ENCODE assay signal across 8 cellular contexts in the genomic region with DNA sequence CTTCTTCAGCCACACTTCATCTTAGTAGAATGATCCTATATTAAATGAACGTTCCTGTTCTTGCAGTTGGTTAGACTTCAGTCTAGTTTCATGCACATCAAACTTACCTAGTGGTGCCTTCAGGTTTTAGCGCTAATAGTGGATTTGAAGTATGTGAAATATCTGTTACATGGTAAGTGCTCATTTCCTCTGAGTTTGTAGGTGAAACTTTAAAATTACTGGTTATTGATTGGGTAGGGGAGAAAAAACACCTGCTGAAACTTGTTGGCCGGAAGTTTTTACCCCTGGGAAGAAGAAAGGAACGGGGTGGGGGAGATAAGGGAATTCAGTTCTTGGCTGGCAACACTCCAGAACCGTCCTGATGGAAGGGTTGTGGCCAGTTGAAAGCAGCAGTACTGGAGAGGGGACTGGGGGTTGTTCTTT.
DNase-seq lines count a peak whose midpoint lies in the region; ATAC-seq and TF ChIP-seq lines count a peak whose summit lies in the region.

No MANE protein-coding gene starts in this region.

- peak overlapping the region; percentile 99 for H3K27ac ChIP-seq in epithelial cell of prostate

- POLR2A ChIA-PET in GM10248 (lab: Yijun Ruan, JAX): no interaction called here

- DNase-seq in stimulated activated naive CD8-positive, alpha-beta T cell treated with anti-CD3 and anti-CD28 coated beads, Interleukin-15, Interleukin-2, amounts not matched to agents 100 U/mL and 50 U/mL, for 24 hours: no peak
- DNase-seq in epithelial cell of prostate (ENCODE audit: low read depth, low spot score) (no peak), DMS79 (lab: John Stamatoyannopoulos, UW) (no peak), GM10248 (ENCODE audit: extremely low spot score) (no peak), anterior cingulate cortex (lab: John Stamatoyannopoulos, UW) (no peak), cerebellum (ENCODE audit: low spot score) (no peak)

- H3K27ac Mint-ChIP-seq in stimulated activated naive CD8-positive, alpha-beta T cell treated with anti-CD3 and anti-CD28 coated beads, Interleukin-15, Interleukin-2, amounts not matched to agents 100 ng/mL and 50 ng/mL, for 24 hours: peak overlapping the region; percentile 98

- peaks cover 4% of the 10 kb centered on the region for H3K36me3 Mint-ChIP-seq in stimulated activated naive CD8-positive, alpha-beta T cell treated with anti-CD3 and anti-CD28 coated beads, Interleukin-15, Interleukin-2, amounts not matched to agents 100 ng/mL and 50 ng/mL, for 24 hours (ENCODE audit: low read depth)

- CTCF ChIA-PET in GM10248 (lab: Yijun Ruan, JAX): interaction anchor here (1.7 to 3.3 kb wide), 2 partner anchors 10 kb away, joined by 5 to 26 read pairs; no protein-coding TSS in a partner anchor

- H3K4me1 Mint-ChIP-seq in stimulated activated naive CD8-positive, alpha-beta T cell treated with anti-CD3 and anti-CD28 coated beads, Interleukin-15, Interleukin-2, amounts not matched to agents 100 ng/mL and 50 ng/mL, for 24 hours (ENCODE audit: low read depth): peaks cover 95% of the 10 kb centered on the region

- no peak for TF ChIP-seq CTCF in GM10248 (IDR thresholded peaks at IDR 0.05; ENCODE audit: control extremely low read depth, extremely low read depth, low read depth, missing control alignments)

- no peaks in the 10 kb centered on the region for H3K27me3 Mint-ChIP-seq in stimulated activated naive CD8-positive, alpha-beta T cell treated with anti-CD3 and anti-CD28 coated beads, Interleukin-15, Interleukin-2, amounts not matched to agents 100 ng/mL and 50 ng/mL, for 24 hours

- no peaks in the 10 kb centered on the region for H3K9me3 Mint-ChIP-seq in stimulated activated naive CD8-positive, alpha-beta T cell treated with anti-CD3 and anti-CD28 coated beads, Interleukin-15, Interleukin-2, amounts not matched to agents 100 ng/mL and 50 ng/mL, for 24 hours

- peak overlapping the region; percentile 78 for H3K4me3 Mint-ChIP-seq in stimulated activated naive CD8-positive, alpha-beta T cell treated with anti-CD3 and anti-CD28 coated beads, Interleukin-15, Interleukin-2, amounts not matched to agents 100 ng/mL and 50 ng/mL, for 24 hours

- ATAC-seq in stimulated activated naive CD8-positive, alpha-beta T cell treated with anti-CD3 and anti-CD28 coated beads, Interleukin-15, Interleukin-2, amounts not matched to agents 100 U/mL and 50 U/mL, for 24 hours: no peak
- peak; percentile 29 for ATAC-seq in HG03575 (IDR thresholded peaks at IDR 0.05; ENCODE audit: extremely low read depth, insufficient number of reproducible peaks, low FRiP score, unreplicated experiment)
